ENCODE assay signal across 20 cellular contexts in genomic region chrX:153537526-153538295, GRCh38. TPM values are rescaled to one million over a fixed set of nuclear protein-coding genes. Genes with fewer than 3 reads are reported as not detected.
A peak's percentile ranks its signal among the peaks of the same experiment; 100 is the strongest.
DNase-seq lines count a peak whose midpoint lies in the region; ATAC-seq, FAIRE-seq and TF ChIP-seq lines count a peak whose summit lies in the region.
"Had no signal": no experiment of that assay in that cellular context is flagged by ENCODE, and none has a peak within 500 bp of the region (broad histone marks: within the 10 kb centered on the region; RNA-seq: fewer than 3 reads in every experiment).

No MANE protein-coding gene starts in this region.

- H3K4me1 ChIP-seq in adrenal gland (replicated peaks in 1 of 2) = peaks cover 14 to 34% of the 10 kb centered on the region in 2 donors
- H3K4me1 ChIP-seq in pancreas = no peaks in the 10 kb centered on the region
- H3K4me1 ChIP-seq: tibial artery had no signal

- H3K4me3 ChIP-seq in adrenal gland = no peak overlapping the region
- H3K4me3 ChIP-seq in pancreas = no peak overlapping the region
- H3K4me3 ChIP-seq: GM12878, PC-9, tibial artery had no signal

- H3K36me3 ChIP-seq in adrenal gland (replicated peaks in 1 of 2) (no peaks in the 10 kb centered on the region), pancreas (no peaks in the 10 kb centered on the region)
- H3K36me3 ChIP-seq: tibial artery had no signal

- no peaks in the 10 kb centered on the region for H3K9me3 Mint-ChIP-seq in activated naive CD4-positive, alpha-beta T cell treated with anti-CD3 and anti-CD28 coated beads for 36 hours
- no peaks in the 10 kb centered on the region for H3K9me3 Mint-ChIP-seq in progenitor cell of endocrine pancreas (ENCODE audit: low read depth)
- H3K9me3 Mint-ChIP-seq: activated naive CD8-positive, alpha-beta T cell treated with anti-CD3 and anti-CD28 coated beads, Interleukin-2, amount 50 U/mL, for 24 hours; activated T-helper 2 cell treated with anti-CD3 and anti-CD28 coated beads, Interferon-gamma antibody, Interleukin-2, Interleukin-4, amounts not matched to agents 10 μg/mL and 5 μg/mL and 100 μg/mL, durations not matched to agents 14 hours and 24 hours and 36 hours; stimulated activated memory B cell treated with anti-CD40 and anti-IgM and Interleukin-4, amounts not matched to agents 10 μg/mL and 1 μg/mL and 100 μg/mL, for 72 hours had no signal

- H3K27me3 ChIP-seq in adrenal gland = no peaks in the 10 kb centered on the region
- H3K27me3 ChIP-seq in pancreas = no peaks in the 10 kb centered on the region

- no peaks in the 10 kb centered on the region for H3K27me3 Mint-ChIP-seq in activated naive CD4-positive, alpha-beta T cell treated with anti-CD3 and anti-CD28 coated beads for 36 hours (ENCODE audit: low read depth)
- peaks cover 3% of the 10 kb centered on the region for H3K27me3 Mint-ChIP-seq in progenitor cell of endocrine pancreas
- H3K27me3 Mint-ChIP-seq: activated CD8-positive, alpha-beta memory T cell treated with anti-CD3 and anti-CD28 coated beads, Interleukin-2, amount 10 ng/mL, durations not matched to agents 7 days and 5 days had no signal

- no peak for TF ChIP-seq POLR2A in adrenal gland (IDR thresholded peaks at IDR 0.05)

- H3K9me3 ChIP-seq in adrenal gland (replicated peaks in 1 of 3) (no peaks in the 10 kb centered on the region), pancreas (no peaks in the 10 kb centered on the region)
- H3K9me3 ChIP-seq: tibial artery had no signal

- DNase-seq in NCI-H1436 treated with DMSO at 0.1 percent for 48 hours (lab: John Stamatoyannopoulos, UW) (peak; percentile 11), NCI-H226 (peak; percentile 17), adrenal gland (peak; percentile 61 to 90 (median 81)), pancreas (peak; percentile 66 to 90 (median 78)), progenitor cell of endocrine pancreas (ENCODE audit: low spot score, unreplicated experiment) (no peak)
- no peak for DNase-seq in stimulated activated CD4-positive, alpha-beta T cell treated with anti-CD3 and anti-CD28 coated beads, Interleukin-15, amount 100 ng/mL, for 24 hours
- no peak for DNase-seq in activated naive CD4-positive, alpha-beta T cell treated with anti-CD3 and anti-CD28 coated beads for 36 hours
- DNase-seq: activated CD8-positive, alpha-beta memory T cell treated with anti-CD3 and anti-CD28 coated beads, Interleukin-2, amount 10 ng/mL, durations not matched to agents 7 days and 5 days; activated naive CD8-positive, alpha-beta T cell treated with anti-CD3 and anti-CD28 coated beads, Interleukin-2, amount 50 U/mL, for 24 hours; erythroblast; GF-D8; IMR-90; left colon; PC-9; tibial artery had no signal

- H3K27ac ChIP-seq in adrenal gland = peak overlapping the region in 4 of 5 donors; percentile 24 to 88 (median 75)
- no peak overlapping the region for H3K27ac ChIP-seq in pancreas
- H3K27ac ChIP-seq: PC-9, tibial artery had no signal

- 25 to 61% (median 42%) methylated on average over 4 to 26 of the region's 26 CpGs for WGBS in adrenal gland, 4 donors
- 28 to 45% methylated on average over 23 to 26 of the region's 26 CpGs for WGBS in pancreas, 2 donors

- no peak for FAIRE-seq in pancreas (lab: Jason Lieb, UNC)
- FAIRE-seq: frontal cortex, GM12878 had no signal

- no peaks in the 10 kb centered on the region for H3K4me1 Mint-ChIP-seq in activated naive CD4-positive, alpha-beta T cell treated with anti-CD3 and anti-CD28 coated beads for 36 hours (ENCODE audit: low read depth)
- H3K4me1 Mint-ChIP-seq in progenitor cell of endocrine pancreas (ENCODE audit: low read depth) = no peaks in the 10 kb centered on the region
- H3K4me1 Mint-ChIP-seq: activated CD8-positive, alpha-beta memory T cell treated with anti-CD3 and anti-CD28 coated beads, Interleukin-2, amount 10 ng/mL, durations not matched to agents 7 days and 5 days; activated naive CD8-positive, alpha-beta T cell treated with anti-CD3 and anti-CD28 coated beads, Interleukin-2, amount 50 U/mL, for 24 hours; stimulated activated memory B cell treated with anti-CD40 and anti-IgM and Interleukin-4, amounts not matched to agents 10 μg/mL and 1 μg/mL and 100 μg/mL, for 72 hours had no signal

- TF ChIP-seq CTCF in adrenal gland (IDR thresholded peaks at IDR 0.05) = no peak
- no peak for TF ChIP-seq CTCF in pancreas (IDR thresholded peaks at IDR 0.05)
- no peak for TF ChIP-seq CTCF in progenitor cell of endocrine pancreas (IDR thresholded peaks at IDR 0.05; ENCODE audit: unreplicated experiment)

- no peaks in the 10 kb centered on the region for H3K36me3 Mint-ChIP-seq in activated naive CD4-positive, alpha-beta T cell treated with anti-CD3 and anti-CD28 coated beads for 36 hours (ENCODE audit: low read depth)
- no peaks in the 10 kb centered on the region for H3K36me3 Mint-ChIP-seq in progenitor cell of endocrine pancreas (ENCODE audit: insufficient read depth)
- H3K36me3 Mint-ChIP-seq: activated CD8-positive, alpha-beta memory T cell treated with anti-CD3 and anti-CD28 coated beads, Interleukin-2, amount 10 ng/mL, durations not matched to agents 7 days and 5 days; stimulated activated memory B cell treated with anti-CD40 and anti-IgM and Interleukin-4, amounts not matched to agents 10 μg/mL and 1 μg/mL and 100 μg/mL, for 72 hours had no signal

- ATAC-seq in pancreas (peak; percentile 68 to 88 (median 80)), HG03354 (IDR thresholded peaks at IDR 0.05; ENCODE audit: poor library complexity, severe bottlenecking, unreplicated experiment) (no peak)
- ATAC-seq: activated CD8-positive, alpha-beta memory T cell treated with anti-CD3 and anti-CD28 coated beads, Interleukin-2, amount 10 ng/mL, durations not matched to agents 7 days and 5 days; activated naive CD8-positive, alpha-beta T cell treated with anti-CD3 and anti-CD28 coated beads, Interleukin-2, amount 50 U/mL, for 24 hours; GM12878; left colon; stimulated activated memory B cell treated with anti-CD40 and anti-IgM and Interleukin-4, amounts not matched to agents 10 μg/mL and 1 μg/mL and 100 μg/mL, for 72 hours had no signal

- H3K27ac Mint-ChIP-seq in activated naive CD4-positive, alpha-beta T cell treated with anti-CD3 and anti-CD28 coated beads for 36 hours = no peak overlapping the region
- no peak overlapping the region for H3K27ac Mint-ChIP-seq in progenitor cell of endocrine pancreas
- H3K27ac Mint-ChIP-seq: activated CD8-positive, alpha-beta memory T cell treated with anti-CD3 and anti-CD28 coated beads, Interleukin-2, amount 10 ng/mL, durations not matched to agents 7 days and 5 days; activated naive CD8-positive, alpha-beta T cell treated with anti-CD3 and anti-CD28 coated beads, Interleukin-2, amount 50 U/mL, for 24 hours; activated T-helper 2 cell treated with anti-CD3 and anti-CD28 coated beads, Interferon-gamma antibody, Interleukin-2, Interleukin-4, amounts not matched to agents 10 μg/mL and 5 μg/mL and 100 μg/mL, durations not matched to agents 14 hours and 24 hours and 36 hours; stimulated activated memory B cell treated with anti-CD40 and anti-IgM and Interleukin-4, amounts not matched to agents 10 μg/mL and 1 μg/mL and 100 μg/mL, for 72 hours had no signal

- no peak overlapping the region for H3K4me3 Mint-ChIP-seq in activated naive CD4-positive, alpha-beta T cell treated with anti-CD3 and anti-CD28 coated beads for 36 hours
- H3K4me3 Mint-ChIP-seq in progenitor cell of endocrine pancreas (ENCODE audit: low read depth) = no peak overlapping the region
- H3K4me3 Mint-ChIP-seq: activated CD8-positive, alpha-beta memory T cell treated with anti-CD3 and anti-CD28 coated beads, Interleukin-2, amount 10 ng/mL, durations not matched to agents 7 days and 5 days; activated naive CD8-positive, alpha-beta T cell treated with anti-CD3 and anti-CD28 coated beads, Interleukin-2, amount 50 U/mL, for 24 hours; stimulated activated memory B cell treated with anti-CD40 and anti-IgM and Interleukin-4, amounts not matched to agents 10 μg/mL and 1 μg/mL and 100 μg/mL, for 72 hours had no signal

- intact Hi-C loops in adrenal gland (cut with DNase I) (no loop called here), pancreas (cut with DNase I) (no loop called here)
- intact Hi-C loops in activated naive CD4-positive, alpha-beta T cell treated with anti-CD3 and anti-CD28 coated beads for 36 hours (cut with micrococcal nuclease) = loop anchor here (2.0 kb wide), 1 partner anchor 131 kb away; no protein-coding TSS in a partner anchor

- CTCF ChIA-PET in activated naive CD4-positive, alpha-beta T cell treated with anti-CD3 and anti-CD28 coated beads for 36 hours (lab: Charles Lee) = interaction anchor here (1.0 to 3.7 kb wide), 2 partner anchors 17 to 129 kb away, joined by 3 to 49 read pairs; no protein-coding TSS in a partner anchor

RNA-seq across cellular contexts. Expression of gene ATP2B3, which starts 20.3 kb away (rescaled TPM):
- total RNA-seq in adrenal gland (10 to 100 TPM; 11.5 to 46.4 (median 20.6) TPM), pancreas (under 1 TPM in 4 of 6 donors, not detected in 2; 0.03 to 0.06 (median 0.04) TPM), progenitor cell of endocrine pancreas (0.11 and 0.60 TPM in 2 replicates)
- polyA plus RNA-seq in adrenal gland (10 to 100 TPM in 2 of 3 donors, 1 to 10 TPM in 1; 9.8 to 15.3 (median 13.6) TPM), pancreas (under 1 TPM; 0.04 to 0.12 TPM)
- not detected for total RNA-seq in activated naive CD4-positive, alpha-beta T cell treated with anti-CD3 and anti-CD28 coated beads for 36 hours
- total RNA-seq: activated CD8-positive, alpha-beta memory T cell treated with anti-CD3 and anti-CD28 coated beads, Interleukin-2, amount 10 ng/mL, durations not matched to agents 7 days and 5 days; activated T-helper 2 cell treated with anti-CD3 and anti-CD28 coated beads, Interferon-gamma antibody, Interleukin-2, Interleukin-4, amounts not matched to agents 10 μg/mL and 5 μg/mL and 100 μg/mL, durations not matched to agents 14 hours and 24 hours and 36 hours; GM12878; PC-9 had no signal

RNA-seq across cellular contexts. Expression of gene BGN, which starts 42.9 kb away (rescaled TPM):
- total RNA-seq in adrenal gland = 100 to 1,000 TPM in 7 of 8 donors, 10 to 100 TPM in 1; 98.2 to 338 (median 275) TPM
- polyA plus RNA-seq in adrenal gland = 100 to 1,000 TPM; 176 to 598 (median 240) TPM
- 100 to 1,000 TPM in 1 of 6 donors, 10 to 100 TPM in 2, 1 to 10 TPM in 3; 4.0 to 113 (median 15.0) TPM for total RNA-seq in pancreas
- 10 to 100 TPM; 20.2 to 24.5 TPM for polyA plus RNA-seq in pancreas
- not detected for total RNA-seq in activated naive CD4-positive, alpha-beta T cell treated with anti-CD3 and anti-CD28 coated beads for 36 hours
- 0.98 and 1.1 TPM in 2 replicates for total RNA-seq in progenitor cell of endocrine pancreas
- total RNA-seq: activated CD8-positive, alpha-beta memory T cell treated with anti-CD3 and anti-CD28 coated beads, Interleukin-2, amount 10 ng/mL, durations not matched to agents 7 days and 5 days; activated T-helper 2 cell treated with anti-CD3 and anti-CD28 coated beads, Interferon-gamma antibody, Interleukin-2, Interleukin-4, amounts not matched to agents 10 μg/mL and 5 μg/mL and 100 μg/mL, durations not matched to agents 14 hours and 24 hours and 36 hours had no signal

Comparison
In these comparisons a context has a peak if more than half of its experiments do, and no peak if none do; other contexts are left out.
1. DNase-seq: peak in NCI-H1436 treated with DMSO at 0.1 percent for 48 hours (single experiment), NCI-H226 (single experiment), adrenal gland (7 of 7) and pancreas (6 of 6); none in stimulated activated CD4-positive, alpha-beta T cell treated with anti-CD3 and anti-CD28 coated beads, Interleukin-15, amount 100 ng/mL, for 24 hours (single experiment), activated naive CD4-positive, alpha-beta T cell treated with anti-CD3 and anti-CD28 coated beads for 36 hours (single experiment) and progenitor cell of endocrine pancreas (single experiment).
2. H3K27ac ChIP-seq: peak in adrenal gland (4 of 5); none in pancreas (0 of 4).